11 cellular contexts compared by ENCODE assay signal in the genomic region with DNA sequence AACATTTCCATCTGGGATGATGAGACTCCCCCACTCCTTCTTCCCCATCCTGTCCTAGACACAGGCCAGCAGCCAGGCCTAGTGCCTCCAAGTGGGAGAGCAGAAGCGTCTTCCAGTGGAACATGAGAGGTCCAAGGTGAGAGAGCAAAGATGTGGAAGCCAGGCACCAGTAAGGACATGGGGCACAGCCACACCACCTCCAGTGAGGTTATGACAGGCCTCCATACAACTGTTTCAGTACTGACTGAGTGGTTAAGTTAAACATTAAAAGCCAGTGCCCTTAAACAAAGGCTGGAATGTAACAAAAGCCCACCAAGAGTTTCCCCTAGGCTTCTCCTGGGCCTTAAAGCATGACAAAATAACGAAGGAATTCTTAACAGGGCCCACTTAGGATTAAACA. TPM values are rescaled to one million over a fixed set of nuclear protein-coding genes. Genes with fewer than 3 reads are reported as not detected.
A peak's percentile ranks its signal among the peaks of the same experiment; 100 is the strongest.
DNase-seq lines count a peak whose midpoint lies in the region; ATAC-seq and TF ChIP-seq lines count a peak whose summit lies in the region.
"Had no signal": no experiment of that assay in that cellular context is flagged by ENCODE, and none has a peak within 500 bp of the region (broad histone marks: within the 10 kb centered on the region; RNA-seq: fewer than 3 reads in every experiment).

No MANE protein-coding gene starts in this region.

- peaks cover 36% of the 10 kb centered on the region for H4K20me1 ChIP-seq in smooth muscle cell (ENCODE audit: low read depth)

- DNase-seq in activated naive CD8-positive, alpha-beta T cell treated with anti-CD3 and anti-CD28 coated beads, Interleukin-2, amount 10 ng/mL, durations not matched to agents 7 days and 5 days: no peak
- DNase-seq in smooth muscle cell (lab: John Stamatoyannopoulos, UW; ENCODE audit: unreplicated experiment): no peak
- DNase-seq in NCI-H69 (lab: John Stamatoyannopoulos, UW): no peak
- DNase-seq in OCI-M1 (lab: John Stamatoyannopoulos, UW): no peak
- DNase-seq: dermis blood vessel endothelial cell; lower lobe of right lung; NCI-H1417; stimulated activated CD4-positive, alpha-beta T cell treated with anti-CD3 and anti-CD28 coated beads, Interleukin-15, amount 100 ng/mL, for 24 hours had no signal

- WGBS in smooth muscle cell (ENCODE audit: low lambda C conversion rate): 49% methylated on average over 2 of the region's 2 CpGs

- peaks cover 24% of the 10 kb centered on the region for H3K4me1 ChIP-seq in smooth muscle cell (ENCODE audit: low read depth)

- H3K9ac ChIP-seq in smooth muscle cell (ENCODE audit: low read depth): no peak overlapping the region

- H3K27me3 ChIP-seq in smooth muscle cell (ENCODE audit: low read depth): no peaks in the 10 kb centered on the region

- H3K4me3 ChIP-seq in smooth muscle cell: no peak overlapping the region
- H3K4me3 ChIP-seq: lower lobe of right lung had no signal

- H2AFZ ChIP-seq in smooth muscle cell (ENCODE audit: low read depth): no peak overlapping the region

- peak overlapping the region; percentile 8 for H3K4me2 ChIP-seq in smooth muscle cell

- peaks cover 66% of the 10 kb centered on the region for H3K4me1 Mint-ChIP-seq in activated naive CD8-positive, alpha-beta T cell treated with anti-CD3 and anti-CD28 coated beads, Interleukin-2, amount 10 ng/mL, durations not matched to agents 7 days and 5 days

- ATAC-seq in GM19372 (IDR thresholded peaks at IDR 0.05; ENCODE audit: low read depth, unreplicated experiment): peak; percentile 40
- ATAC-seq in HG03108 (IDR thresholded peaks at IDR 0.05; ENCODE audit: unreplicated experiment): peak; percentile 73
- ATAC-seq in activated naive CD8-positive, alpha-beta T cell treated with anti-CD3 and anti-CD28 coated beads, Interleukin-2, amount 10 ng/mL, durations not matched to agents 7 days and 5 days (ENCODE audit: low read depth): no peak
- ATAC-seq in HG03025 (IDR thresholded peaks at IDR 0.05; ENCODE audit: low FRiP score, unreplicated experiment): no peak
- ATAC-seq: lower lobe of right lung had no signal

- peak overlapping the region; percentile 67 for H3K27ac Mint-ChIP-seq in activated naive CD8-positive, alpha-beta T cell treated with anti-CD3 and anti-CD28 coated beads, Interleukin-2, amount 10 ng/mL, durations not matched to agents 7 days and 5 days

- H3K27me3 Mint-ChIP-seq in activated naive CD8-positive, alpha-beta T cell treated with anti-CD3 and anti-CD28 coated beads, Interleukin-2, amount 10 ng/mL, durations not matched to agents 7 days and 5 days: no peaks in the 10 kb centered on the region

- H3K4me3 Mint-ChIP-seq in activated naive CD8-positive, alpha-beta T cell treated with anti-CD3 and anti-CD28 coated beads, Interleukin-2, amount 10 ng/mL, durations not matched to agents 7 days and 5 days: peak overlapping the region; percentile 60

- peaks cover 17% of the 10 kb centered on the region for H3K79me2 ChIP-seq in smooth muscle cell (ENCODE audit: low read depth)

- POLR2A ChIA-PET in activated naive CD8-positive, alpha-beta T cell treated with anti-CD3 and anti-CD28 coated beads, Interleukin-2, amount 10 ng/mL, durations not matched to agents 7 days and 5 days (lab: Charles Lee): interaction anchor here (1.3 kb wide), 1 partner anchor 8 kb away, joined by 4 read pairs; no protein-coding TSS in a partner anchor

- H3K9me3 Mint-ChIP-seq in activated naive CD8-positive, alpha-beta T cell treated with anti-CD3 and anti-CD28 coated beads, Interleukin-2, amount 10 ng/mL, durations not matched to agents 7 days and 5 days: no peaks in the 10 kb centered on the region

- H3K9me3 ChIP-seq in smooth muscle cell (replicated peaks; ENCODE audit: low read depth): no peaks in the 10 kb centered on the region
- H3K9me3 ChIP-seq: lower lobe of right lung had no signal

- no peak for TF ChIP-seq CTCF in smooth muscle cell (IDR thresholded peaks at IDR 0.05; ENCODE audit: borderline replicate concordance, insufficient read depth, poor library complexity, severe bottlenecking)

- H3K27ac ChIP-seq in smooth muscle cell (ENCODE audit: low read depth): peak overlapping the region; percentile 76
- H3K27ac ChIP-seq: lower lobe of right lung had no signal

- H3K36me3 ChIP-seq in smooth muscle cell (ENCODE audit: low read depth): no peaks in the 10 kb centered on the region

- no peaks in the 10 kb centered on the region for H3F3A ChIP-seq in smooth muscle cell (ENCODE audit: low read depth)

- H3K36me3 Mint-ChIP-seq in activated naive CD8-positive, alpha-beta T cell treated with anti-CD3 and anti-CD28 coated beads, Interleukin-2, amount 10 ng/mL, durations not matched to agents 7 days and 5 days: peaks cover 54% of the 10 kb centered on the region

RNA-seq across cellular contexts. Expression of gene ZBTB24, which starts 5.3 kb away (rescaled TPM):
- 10 to 100 TPM; 19.7 to 20.0 TPM for total RNA-seq in activated naive CD8-positive, alpha-beta T cell treated with anti-CD3 and anti-CD28 coated beads, Interleukin-2, amount 10 ng/mL, durations not matched to agents 7 days and 5 days
- 5.4 and 6.6 TPM in 2 replicates for total RNA-seq in smooth muscle cell
- 1.3 and 2.6 TPM in 2 replicates for polyA plus RNA-seq in smooth muscle cell

RNA-seq across cellular contexts. Expression of gene MICAL1, which starts 22.2 kb away (rescaled TPM):
- total RNA-seq in activated naive CD8-positive, alpha-beta T cell treated with anti-CD3 and anti-CD28 coated beads, Interleukin-2, amount 10 ng/mL, durations not matched to agents 7 days and 5 days: 10 to 100 TPM; 80.4 to 81.5 TPM
- 14.8 and 20.8 TPM in 2 replicates for total RNA-seq in smooth muscle cell
- polyA plus RNA-seq in smooth muscle cell: 13.3 and 22.1 TPM in 2 replicates

RNA-seq across cellular contexts. Expression of gene SMPD2, which starts 37.2 kb away (rescaled TPM):
- 10 to 100 TPM; 15.6 to 16.6 TPM for total RNA-seq in activated naive CD8-positive, alpha-beta T cell treated with anti-CD3 and anti-CD28 coated beads, Interleukin-2, amount 10 ng/mL, durations not matched to agents 7 days and 5 days
- total RNA-seq in smooth muscle cell: 1.4 and 8.2 TPM in 2 replicates
- 6.4 and 6.9 TPM in 2 replicates for polyA plus RNA-seq in smooth muscle cell

RNA-seq across cellular contexts. Expression of gene PPIL6, which starts 37.3 kb away (rescaled TPM):
- total RNA-seq in activated naive CD8-positive, alpha-beta T cell treated with anti-CD3 and anti-CD28 coated beads, Interleukin-2, amount 10 ng/mL, durations not matched to agents 7 days and 5 days: under 1 TPM; 0.17 to 0.53 TPM
- total RNA-seq in smooth muscle cell: 0.81 and 1.7 TPM in 2 replicates
- 0.95 and 1.3 TPM in 2 replicates for polyA plus RNA-seq in smooth muscle cell

Comparison
In these comparisons a context has a peak if more than half of its experiments do, and no peak if none do; other contexts are left out.
1. ATAC-seq: peak in GM19372 (single experiment) and HG03108 (single experiment); none in activated naive CD8-positive, alpha-beta T cell treated with anti-CD3 and anti-CD28 coated beads, Interleukin-2, amount 10 ng/mL, durations not matched to agents 7 days and 5 days (single experiment) and HG03025 (single experiment).